19 cellular contexts compared by ENCODE assay signal in genomic region chr15:60519218-60519617, GRCh38. TPM values are rescaled to one million over a fixed set of nuclear protein-coding genes. Genes with fewer than 3 reads are reported as not detected.
DNase-seq lines count a peak whose midpoint lies in the region; ATAC-seq and TF ChIP-seq lines count a peak whose summit lies in the region.
"Had no signal": no experiment of that assay in that cellular context is flagged by ENCODE, and none has a peak within 500 bp of the region (broad histone marks: within the 10 kb centered on the region; RNA-seq: fewer than 3 reads in every experiment).

No MANE protein-coding gene starts in this region.

- no peak overlapping the region for H4K12ac ChIP-seq in trophoblast cell (ENCODE audit: low read depth, low read length)

- TF ChIP-seq CTCF in fibroblast of pulmonary artery (IDR thresholded peaks at IDR 0.05; ENCODE audit: low read length, missing control alignments): no peak
- TF ChIP-seq CTCF in SK-N-SH (IDR thresholded peaks at IDR 0.05): no peak

- H3K9me2 ChIP-seq in SK-N-SH: no peaks in the 10 kb centered on the region

- H3K18ac ChIP-seq in trophoblast cell (ENCODE audit: low read length): no peak overlapping the region

- no peaks in the 10 kb centered on the region for H3K79me1 ChIP-seq in trophoblast cell (ENCODE audit: low read length)

- no peaks in the 10 kb centered on the region for H3K27me3 Mint-ChIP-seq in stimulated activated naive CD8-positive, alpha-beta T cell treated with anti-CD3 and anti-CD28 coated beads, Interleukin-15, Interleukin-2, amounts not matched to agents 100 ng/mL and 50 ng/mL, for 24 hours
- no peaks in the 10 kb centered on the region for H3K27me3 Mint-ChIP-seq in activated T-helper 2 cell treated with anti-CD3 and anti-CD28 coated beads, Interferon-gamma antibody, Interleukin-2, Interleukin-4, amounts not matched to agents 10 μg/mL and 5 μg/mL and 100 μg/mL, durations not matched to agents 14 hours and 24 hours and 36 hours (ENCODE audit: low read depth)
- H3K27me3 Mint-ChIP-seq: activated CD4-positive, alpha-beta T cell treated with anti-CD3 and anti-CD28 coated beads, Interleukin-2, amount 10 ng/mL, durations not matched to agents 7 days and 5 days had no signal

- peaks cover 43% of the 10 kb centered on the region for H3K4me1 Mint-ChIP-seq in stimulated activated naive CD8-positive, alpha-beta T cell treated with anti-CD3 and anti-CD28 coated beads, Interleukin-15, Interleukin-2, amounts not matched to agents 100 ng/mL and 50 ng/mL, for 24 hours (ENCODE audit: low read depth)
- peaks cover 29% of the 10 kb centered on the region for H3K4me1 Mint-ChIP-seq in activated T-helper 2 cell treated with anti-CD3 and anti-CD28 coated beads, Interferon-gamma antibody, Interleukin-2, Interleukin-4, amounts not matched to agents 10 μg/mL and 5 μg/mL and 100 μg/mL, durations not matched to agents 14 hours and 24 hours and 36 hours (ENCODE audit: low read depth)

- H3K14ac ChIP-seq in trophoblast cell (ENCODE audit: low read length): no peak overlapping the region

- no peak overlapping the region for H3K23ac ChIP-seq in trophoblast cell (ENCODE audit: low read length)

- TF ChIP-seq RAD21 in SK-N-SH (IDR thresholded peaks at IDR 0.05; ENCODE audit: low read length): no peak

- H3K4me2 ChIP-seq in SK-N-SH (no peak overlapping the region), trophoblast cell (ENCODE audit: low read length) (no peak overlapping the region)

- no peak overlapping the region for H2BK120ac ChIP-seq in trophoblast cell (ENCODE audit: insufficient read depth, low read length, poor library complexity)

- peak overlapping the region; percentile 63 for H3K27ac Mint-ChIP-seq in stimulated activated naive CD8-positive, alpha-beta T cell treated with anti-CD3 and anti-CD28 coated beads, Interleukin-15, Interleukin-2, amounts not matched to agents 100 ng/mL and 50 ng/mL, for 24 hours
- H3K27ac Mint-ChIP-seq in activated T-helper 2 cell treated with anti-CD3 and anti-CD28 coated beads, Interferon-gamma antibody, Interleukin-2, Interleukin-4, amounts not matched to agents 10 μg/mL and 5 μg/mL and 100 μg/mL, durations not matched to agents 14 hours and 24 hours and 36 hours: peak overlapping the region; percentile 4
- H3K27ac Mint-ChIP-seq: activated CD4-positive, alpha-beta T cell treated with anti-CD3 and anti-CD28 coated beads, Interleukin-2, amount 10 ng/mL, durations not matched to agents 7 days and 5 days; mesothelial cell of epicardium had no signal

- ATAC-seq in stimulated activated naive CD8-positive, alpha-beta T cell treated with anti-CD3 and anti-CD28 coated beads, Interleukin-15, Interleukin-2, amounts not matched to agents 100 U/mL and 50 U/mL, for 24 hours: no peak
- ATAC-seq in GM19397 (IDR thresholded peaks at IDR 0.05; ENCODE audit: unreplicated experiment): no peak
- ATAC-seq: Panc1 had no signal

- H4K20me1 ChIP-seq in SK-N-SH (ENCODE audit: insufficient read depth): no peaks in the 10 kb centered on the region

- no peak overlapping the region for H2BK12ac ChIP-seq in trophoblast cell (ENCODE audit: low read length)

- no peak overlapping the region for H4K91ac ChIP-seq in trophoblast cell (ENCODE audit: low read depth, low read length)

- H3K9me3 Mint-ChIP-seq in stimulated activated naive CD8-positive, alpha-beta T cell treated with anti-CD3 and anti-CD28 coated beads, Interleukin-15, Interleukin-2, amounts not matched to agents 100 ng/mL and 50 ng/mL, for 24 hours: no peaks in the 10 kb centered on the region
- no peaks in the 10 kb centered on the region for H3K9me3 Mint-ChIP-seq in activated T-helper 2 cell treated with anti-CD3 and anti-CD28 coated beads, Interferon-gamma antibody, Interleukin-2, Interleukin-4, amounts not matched to agents 10 μg/mL and 5 μg/mL and 100 μg/mL, durations not matched to agents 14 hours and 24 hours and 36 hours
- H3K9me3 Mint-ChIP-seq: activated CD4-positive, alpha-beta T cell treated with anti-CD3 and anti-CD28 coated beads, Interleukin-2, amount 10 ng/mL, durations not matched to agents 7 days and 5 days; mesothelial cell of epicardium had no signal

- H3K36me3 ChIP-seq in SK-N-SH (replicated peaks in 1 of 2; ENCODE audit: control insufficient read depth in 1 of 2, insufficient read depth in 2 of 2, low read length in 1 of 2) (no peaks in the 10 kb centered on the region), trophoblast cell (ENCODE audit: control insufficient read depth in 1 of 2, insufficient read depth in 2 of 2, low read length in 2 of 2) (no peaks in the 10 kb centered on the region)

- H2BK5ac ChIP-seq in trophoblast cell (ENCODE audit: low read depth, low read length, poor library complexity): no peak overlapping the region

- peaks cover 9% of the 10 kb centered on the region for H3F3A ChIP-seq in SK-N-SH (replicated peaks; ENCODE audit: insufficient read depth)

- H3K9ac ChIP-seq in SK-N-SH (no peak overlapping the region), trophoblast cell (ENCODE audit: low read length) (no peak overlapping the region)

- H3K27me3 ChIP-seq in SK-N-SH (ENCODE audit: insufficient read depth) (no peaks in the 10 kb centered on the region), trophoblast cell (ENCODE audit: insufficient read depth, low read length) (no peaks in the 10 kb centered on the region)
- H3K27me3 ChIP-seq: spleen had no signal

- no peak overlapping the region for H2AK5ac ChIP-seq in trophoblast cell (ENCODE audit: low read length)

- TF ChIP-seq EP300 in SK-N-SH (IDR thresholded peaks at IDR 0.05; ENCODE audit: borderline replicate concordance in 1 of 2, low read depth in 1 of 2, low read length in 1 of 2): no peak

- H3K9me3 ChIP-seq in SK-N-SH (no peaks in the 10 kb centered on the region), trophoblast cell (ENCODE audit: insufficient read depth, low read depth, low read length) (no peaks in the 10 kb centered on the region)
- H3K9me3 ChIP-seq: spleen had no signal

- no peak overlapping the region for H3K4ac ChIP-seq in trophoblast cell (ENCODE audit: low read depth, low read length)

- H4K8ac ChIP-seq in trophoblast cell (ENCODE audit: low read depth, low read length): no peak overlapping the region

- CTCF ChIA-PET in SK-N-SH (lab: Yijun Ruan, JAX): interaction anchor here (1.8 to 7.4 kb wide), 9 partner anchors 12 to 397 kb away, joined by 4 to 124 read pairs (median 22); no protein-coding TSS in a partner anchor

- H3K36me3 Mint-ChIP-seq in stimulated activated naive CD8-positive, alpha-beta T cell treated with anti-CD3 and anti-CD28 coated beads, Interleukin-15, Interleukin-2, amounts not matched to agents 100 ng/mL and 50 ng/mL, for 24 hours (ENCODE audit: low read depth): peaks cover 30% of the 10 kb centered on the region
- peaks cover 22% of the 10 kb centered on the region for H3K36me3 Mint-ChIP-seq in activated T-helper 2 cell treated with anti-CD3 and anti-CD28 coated beads, Interferon-gamma antibody, Interleukin-2, Interleukin-4, amounts not matched to agents 10 μg/mL and 5 μg/mL and 100 μg/mL, durations not matched to agents 14 hours and 24 hours and 36 hours (ENCODE audit: low read depth)

- H3K79me2 ChIP-seq in SK-N-SH (ENCODE audit: insufficient read depth): no peaks in the 10 kb centered on the region
- no peaks in the 10 kb centered on the region for H3K79me2 ChIP-seq in trophoblast cell (ENCODE audit: control insufficient read depth, insufficient read depth, low read length, poor library complexity)

- intact Hi-C loops in activated T-helper 2 cell treated with anti-CD3 and anti-CD28 coated beads, Interferon-gamma antibody, Interleukin-2, Interleukin-4, amounts not matched to agents 10 μg/mL and 5 μg/mL and 100 μg/mL, durations not matched to agents 14 hours and 24 hours and 36 hours (cut with micrococcal nuclease): no loop called here

- peaks cover 0 to 16% of the 10 kb centered on the region in 2 experiments; a peak in 2 of 4 replicates for H3K4me1 ChIP-seq in SK-N-SH (ENCODE audit: control insufficient read depth in 1 of 2, insufficient read depth in 2 of 2, low read depth in 1 of 2, low read length in 1 of 2)
- no peaks in the 10 kb centered on the region for H3K4me1 ChIP-seq in trophoblast cell (ENCODE audit: control insufficient read depth in 1 of 2, insufficient read depth in 2 of 2, low read length in 2 of 2)

- 82% methylated on average over 1 of the region's 1 CpG for WGBS in SK-N-SH (ENCODE audit: low lambda C conversion rate)
- no CpG with 5 or more reads among the region's 1 CpG for WGBS in trophoblast cell (ENCODE audit: extremely low coverage, insufficient coverage, insufficient read length)

- H3K27ac ChIP-seq in SK-N-SH (ENCODE audit: low read depth in 2 of 2, low read length in 1 of 2) (no peak overlapping the region), trophoblast cell (ENCODE audit: low read depth, low read length) (no peak overlapping the region)
- H3K27ac ChIP-seq: HL-60, spleen had no signal

- H2AFZ ChIP-seq in SK-N-SH (ENCODE audit: low read depth): no peak overlapping the region
- no peak overlapping the region for H2AFZ ChIP-seq in trophoblast cell (ENCODE audit: insufficient read depth, low read length, poor library complexity)

- POLR2A ChIA-PET in SK-N-SH (lab: Yijun Ruan, JAX): no interaction called here

- DNase-seq in stimulated activated naive CD8-positive, alpha-beta T cell treated with anti-CD3 and anti-CD28 coated beads, Interleukin-15, Interleukin-2, amounts not matched to agents 100 U/mL and 50 U/mL, for 24 hours: no peak
- no peak for DNase-seq in activated T-helper 2 cell treated with anti-CD3 and anti-CD28 coated beads, Interferon-gamma antibody, Interleukin-2, Interleukin-4, amounts not matched to agents 10 μg/mL and 5 μg/mL and 100 μg/mL, durations not matched to agents 14 hours and 24 hours and 36 hours (ENCODE audit: low spot score)
- peak; percentile 18 for DNase-seq in fibroblast of pulmonary artery (ENCODE audit: low read depth)
- DNase-seq in SK-N-SH: no peak
- DNase-seq in DMS 273 (lab: John Stamatoyannopoulos, UW; ENCODE audit: unreplicated experiment): no peak
- no peak for DNase-seq in trophoblast cell
- DNase-seq: activated CD4-positive, alpha-beta T cell treated with anti-CD3 and anti-CD28 coated beads, Interleukin-2, amount 10 ng/mL, durations not matched to agents 7 days and 5 days; activated naive CD4-positive, alpha-beta T cell treated with Interleukin-2 at 50 U/mL for 16 hours; caudate nucleus; DMS53; Kasumi-1; NCI-H1694; NCI-H510A; spleen had no signal

- H3K4me3 ChIP-seq in fibroblast of pulmonary artery (replicated peaks; ENCODE audit: low read depth, low read length) (no peak overlapping the region), SK-N-SH (ENCODE audit: low read depth in 2 of 2, low read length in 1 of 2) (no peak overlapping the region), trophoblast cell (ENCODE audit: low read depth, low read length) (no peak overlapping the region)
- H3K4me3 ChIP-seq: spleen had no signal

- no peak overlapping the region for H3K4me3 Mint-ChIP-seq in stimulated activated naive CD8-positive, alpha-beta T cell treated with anti-CD3 and anti-CD28 coated beads, Interleukin-15, Interleukin-2, amounts not matched to agents 100 ng/mL and 50 ng/mL, for 24 hours
- H3K4me3 Mint-ChIP-seq in activated T-helper 2 cell treated with anti-CD3 and anti-CD28 coated beads, Interferon-gamma antibody, Interleukin-2, Interleukin-4, amounts not matched to agents 10 μg/mL and 5 μg/mL and 100 μg/mL, durations not matched to agents 14 hours and 24 hours and 36 hours (ENCODE audit: low read depth): no peak overlapping the region
- H3K4me3 Mint-ChIP-seq: activated CD4-positive, alpha-beta T cell treated with anti-CD3 and anti-CD28 coated beads, Interleukin-2, amount 10 ng/mL, durations not matched to agents 7 days and 5 days; mesothelial cell of epicardium had no signal

RNA-seq across cellular contexts. Expression of gene ICE2, which starts 40.3 kb away (rescaled TPM):
- total RNA-seq in activated T-helper 2 cell treated with anti-CD3 and anti-CD28 coated beads, Interferon-gamma antibody, Interleukin-2, Interleukin-4, amounts not matched to agents 10 μg/mL and 5 μg/mL and 100 μg/mL, durations not matched to agents 14 hours and 24 hours and 36 hours: 48.0 and 50.4 TPM in 2 replicates
- 18.0 and 19.0 TPM in 2 replicates for polyA plus RNA-seq in SK-N-SH (2012; rRNA removed)
- polyA plus RNA-seq in SK-N-SH (2012; cell fraction: cytosol; rRNA removed): 18.4 and 20.3 TPM in 2 replicates
- 13.9 and 36.6 TPM in 2 replicates for polyA plus RNA-seq in SK-N-SH (2012; cell fraction: nucleus; rRNA removed)
- 18.5 and 21.0 TPM in 2 replicates for polyA plus RNA-seq in trophoblast cell (2013)
